Comparison of ENCODE assay signal across 9 cellular contexts in the genomic region with DNA sequence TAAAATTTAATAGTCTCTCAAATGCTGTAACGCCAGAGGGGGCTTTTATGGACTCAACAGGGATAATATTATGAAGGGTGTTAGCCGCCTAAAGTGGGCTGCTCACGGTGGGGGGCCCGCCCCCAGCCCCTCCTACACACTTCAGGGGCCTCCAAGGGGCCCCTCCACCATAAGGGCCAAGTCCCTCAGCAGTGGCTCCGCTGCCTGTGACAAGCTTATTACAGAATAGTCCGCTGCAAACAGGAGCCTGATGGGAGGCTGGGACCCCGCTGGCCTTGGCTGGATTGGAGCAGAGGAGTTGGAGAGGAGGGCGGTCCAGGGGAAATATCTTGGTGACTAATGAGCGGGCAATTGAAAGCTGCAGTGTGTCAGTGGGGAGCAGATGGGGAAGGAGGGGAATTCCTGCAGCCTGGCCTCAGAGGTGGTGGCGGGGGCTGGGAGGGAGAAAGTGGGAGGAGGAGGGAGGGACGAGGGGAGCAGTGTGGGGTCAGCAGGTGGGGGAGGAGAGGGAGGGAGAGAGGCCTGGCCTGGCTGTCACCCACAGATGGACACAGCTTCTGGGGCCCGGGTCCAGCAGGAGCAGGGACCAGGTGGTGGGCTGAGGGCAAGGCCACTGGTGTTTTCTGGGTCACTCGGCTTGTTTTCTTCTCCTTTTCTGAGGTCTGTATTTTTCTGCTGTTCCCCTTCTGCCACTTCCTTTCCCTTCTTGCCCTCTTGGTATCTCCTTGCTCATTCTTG. TPM values are rescaled to one million over a fixed set of nuclear protein-coding genes. Genes with fewer than 3 reads are reported as not detected.
A peak's percentile ranks its signal among the peaks of the same experiment; 100 is the strongest.
DNase-seq lines count a peak whose midpoint lies in the region; TF ChIP-seq lines count a peak whose summit lies in the region.
"Had no signal": no experiment of that assay in that cellular context is flagged by ENCODE, and none has a peak within 500 bp of the region (broad histone marks: within the 10 kb centered on the region; RNA-seq: fewer than 3 reads in every experiment).

No MANE protein-coding gene starts in this region.

- no peak overlapping the region for H4K8ac ChIP-seq in neuronal stem cell (ENCODE audit: low read depth, low read length)

- no peak overlapping the region for H3K14ac ChIP-seq in neuronal stem cell (ENCODE audit: low read length)

- peak overlapping the region; percentile 10 for H2BK15ac ChIP-seq in neuronal stem cell (ENCODE audit: low read length)

- H3K36me3 ChIP-seq in neuronal stem cell (replicated peaks in 1 of 2; ENCODE audit: control insufficient read depth in 2 of 2, insufficient read depth in 2 of 2, low read length in 2 of 2) (no peaks in the 10 kb centered on the region), suprapubic skin (no peaks in the 10 kb centered on the region)

- H3K27me3 ChIP-seq in neuronal stem cell (ENCODE audit: control insufficient read depth in 3 of 3, insufficient read depth in 3 of 3, low read depth in 1 of 3, low read length in 3 of 3) (peaks cover 0 to 68% (median 8%) of the 10 kb centered on the region in 3 experiments), suprapubic skin (peaks cover 17% of the 10 kb centered on the region)

- H2AK5ac ChIP-seq in neuronal stem cell (ENCODE audit: low read depth, low read length) = no peak overlapping the region

- H3K79me1 ChIP-seq in neuronal stem cell (ENCODE audit: low read depth, low read length) = no peaks in the 10 kb centered on the region

- no CpG with 5 or more reads among the region's 13 CpGs for WGBS in neuronal stem cell (ENCODE audit: extremely low coverage in 2 of 2, insufficient read length in 2 of 2, insufficient replicate concordance in 1 of 2), 2 donors
- 69% methylated on average over 13 of the region's 13 CpGs for WGBS in suprapubic skin

- peak overlapping the region; percentile 80 for H2BK12ac ChIP-seq in neuronal stem cell (ENCODE audit: low read length)

- no peak overlapping the region for H3K4ac ChIP-seq in neuronal stem cell (ENCODE audit: low read length)

- no peak overlapping the region for H3K4me2 ChIP-seq in neuronal stem cell (ENCODE audit: insufficient read depth, low read length, poor library complexity, severe bottlenecking)

- H4K91ac ChIP-seq in neuronal stem cell (ENCODE audit: low read depth, low read length, poor library complexity) = no peak overlapping the region

- H3K18ac ChIP-seq in neuronal stem cell (ENCODE audit: low read length) = peak overlapping the region; percentile 86

- H3K4me3 ChIP-seq in neuronal stem cell (ENCODE audit: low read length in 2 of 2) (no peak overlapping the region), suprapubic skin (no peak overlapping the region)

- DNase-seq in ELR (ENCODE audit: low read depth) = peak; percentile 79
- peak; percentile 81 for DNase-seq in HT1080 (ENCODE audit: low read depth)
- peak; percentile 31 for DNase-seq in brain pericyte (ENCODE audit: low read depth, low spot score)
- peak; percentile 76 for DNase-seq in neuronal stem cell (ENCODE audit: low spot score)
- no peak for DNase-seq in inferior parietal cortex (ENCODE audit: extremely low spot score)
- DNase-seq in suprapubic skin (ENCODE audit: low spot score in 2 of 2) = no peak
- no peak for DNase-seq in NAMALWA (ENCODE audit: low spot score)
- DNase-seq in stimulated activated CD4-positive, alpha-beta T cell treated with anti-CD3 and anti-CD28 coated beads, Interleukin-4, amount 100 ng/mL, for 1 hour = no peak
- DNase-seq: NCI-H187 had no signal

- H3K9ac ChIP-seq in neuronal stem cell (ENCODE audit: low read depth, low read length, poor library complexity) = peak overlapping the region; percentile 9

- no peak for TF ChIP-seq POLR2A in suprapubic skin (IDR thresholded peaks at IDR 0.05)

- no peaks in the 10 kb centered on the region for H3K9me3 ChIP-seq in neuronal stem cell (replicated peaks in 1 of 2; ENCODE audit: control insufficient read depth in 2 of 2, insufficient read depth in 1 of 2, low read depth in 1 of 2, low read length in 2 of 2)
- H3K9me3 ChIP-seq in suprapubic skin = no peaks in the 10 kb centered on the region

- TF ChIP-seq CTCF in suprapubic skin (IDR thresholded peaks at IDR 0.05) = no peak

- no peak for TF ChIP-seq EP300 in suprapubic skin (IDR thresholded peaks at IDR 0.05)

- no peak overlapping the region for H3K23ac ChIP-seq in neuronal stem cell (ENCODE audit: low read depth, low read length, poor library complexity)

- peak overlapping the region; percentile 11 for H2BK5ac ChIP-seq in neuronal stem cell (ENCODE audit: low read length)

- H3K27ac ChIP-seq in neuronal stem cell (replicated peaks; ENCODE audit: low read length) (peak overlapping the region; percentile 52), suprapubic skin (no peak overlapping the region)

- no peak overlapping the region for H2BK120ac ChIP-seq in neuronal stem cell (ENCODE audit: low read depth, low read length)

- peak overlapping the region; percentile 76 for H2AFZ ChIP-seq in neuronal stem cell (ENCODE audit: low read length)

- peaks cover 36 to 42% of the 10 kb centered on the region in 2 donors for H3K4me1 ChIP-seq in neuronal stem cell (ENCODE audit: control insufficient read depth in 2 of 2, insufficient read depth in 1 of 2, low read depth in 1 of 2, low read length in 2 of 2)
- H3K4me1 ChIP-seq in suprapubic skin = peaks cover 6% of the 10 kb centered on the region

RNA-seq across cellular contexts. Expression of a gene that starts 57.6 kb away (rescaled TPM):
- 4.9 and 10.8 TPM in 2 replicates for total RNA-seq in HT1080 (2014; rRNA removed; shearing (Covaris generic))
- polyA plus RNA-seq in HT1080 (2015; cell fraction: cytosol; rRNA removed) = 27.1 and 29.7 TPM in 2 replicates
- polyA plus RNA-seq in HT1080 (2015; cell fraction: nucleus; rRNA removed) = 16.2 and 18.2 TPM in 2 replicates
- polyA plus RNA-seq in neuronal stem cell (2013, experiment 1 of 2) = 43.1 TPM
- polyA plus RNA-seq in neuronal stem cell (2013, experiment 2 of 2) = 44.6 TPM
- 10 to 100 TPM in 2 of 4 donors, 1 to 10 TPM in 2; 8.1 to 12.1 (median 10.4) TPM for total RNA-seq in suprapubic skin

Comparison
In these comparisons a context has a peak if more than half of its experiments do, and no peak if none do; other contexts are left out.
1. DNase-seq: peak in ELR (single experiment), HT1080 (single experiment), brain pericyte (single experiment) and neuronal stem cell (single experiment); none in inferior parietal cortex (single experiment), suprapubic skin (0 of 2), NAMALWA (single experiment) and stimulated activated CD4-positive, alpha-beta T cell treated with anti-CD3 and anti-CD28 coated beads, Interleukin-4, amount 100 ng/mL, for 1 hour (single experiment).